In genomic region chrX:66096987-66097386, GRCh38 we compare ENCODE assay signal across 5 cellular contexts. TPM values are rescaled to one million over a fixed set of nuclear protein-coding genes. Genes with fewer than 3 reads are reported as not detected.
"Had no signal": no experiment of that assay in that cellular context is flagged by ENCODE, and none has a peak within 500 bp of the region (broad histone marks: within the 10 kb centered on the region; RNA-seq: fewer than 3 reads in every experiment).

No MANE protein-coding gene starts in this region.

RNA-seq across cellular contexts. Expression of gene VSIG4, which starts 57.1 kb away (rescaled TPM):
- total RNA-seq: HepG2, HT-29, HT1080, IMR-90 had no signal
- polyA plus RNA-seq: HepG2, IgD-negative memory B cell, IMR-90 had no signal
